ENCODE assay signal across 17 cellular contexts in the genomic region with DNA sequence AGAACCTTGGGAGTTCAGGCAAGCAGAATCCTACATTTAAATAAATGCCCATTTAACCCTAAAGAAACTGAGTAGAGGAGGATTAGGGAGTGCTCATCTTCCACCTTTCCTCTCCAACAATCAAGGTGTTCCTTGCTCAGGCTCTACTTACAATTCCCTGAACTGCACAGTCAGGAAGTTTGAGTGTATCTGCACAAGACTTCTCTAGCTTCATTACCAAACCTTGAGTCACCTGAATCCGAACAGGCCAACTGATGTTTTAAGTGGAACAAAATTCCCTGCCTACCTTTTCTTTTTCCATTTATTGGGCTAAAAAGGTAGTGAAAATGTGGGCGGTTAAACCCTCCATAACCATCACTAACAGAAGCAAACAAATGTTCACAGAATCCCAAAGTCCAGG.
DNase-seq lines count a peak whose midpoint lies in the region; ATAC-seq and TF ChIP-seq lines count a peak whose summit lies in the region.
"Had no signal": no experiment of that assay in that cellular context is flagged by ENCODE, and none has a peak within 500 bp of the region (broad histone marks: within the 10 kb centered on the region; RNA-seq: fewer than 3 reads in every experiment).

No MANE protein-coding gene starts in this region.

- H3K9me3 ChIP-seq in SJCRH30 (replicated peaks) (peaks cover 10% of the 10 kb centered on the region), esophagus muscularis mucosa (peaks cover 0 to 4% (median 4%) of the 10 kb centered on the region in 4 donors), spleen (peaks cover 0 to 9% (median 7%) of the 10 kb centered on the region in 8 donors)
- H3K9me3 ChIP-seq: pancreas had no signal

- TF ChIP-seq POLR2A in esophagus muscularis mucosa (IDR thresholded peaks at IDR 0.05; ENCODE audit: low read depth) (no peak), spleen (IDR thresholded peaks at IDR 0.05) (no peak)

- intact Hi-C loops in esophagus muscularis mucosa (cut with DNase I), result no loop called here
- intact Hi-C loops in spleen (cut with DNase I; ENCODE audit: low total_unique reads), result no loop called here
- intact Hi-C loops in activated T-helper 1 cell treated with anti-CD3 and anti-CD28 coated beads, Interleukin-12 subunit alpha, Interleukin-12 subunit beta, Interleukin-2, Interleukin-4 antibody, amounts not matched to agents 30 ng/mL and 10 ng/mL and 1 ng/mL, durations not matched to agents 14 hours and 24 hours and 36 hours (cut with micrococcal nuclease), result no loop called here

- WGBS in esophagus muscularis mucosa, result 95% methylated on average over 2 of the region's 2 CpGs
- 90 to 100% (median 92%) methylated on average over 2 of the region's 2 CpGs for WGBS in spleen, 5 donors

- peaks cover 54% of the 10 kb centered on the region for H3K36me3 Mint-ChIP-seq in activated T-cell treated with anti-CD3 and anti-CD28 coated beads, Interleukin-2, amount 50 U/mL, for 24 hours (ENCODE audit: low read depth)
- H3K36me3 Mint-ChIP-seq in activated T-cell treated with anti-CD3 and anti-CD28 coated beads, Interleukin-2, amount 50 U/mL, for 4 hours (ENCODE audit: insufficient read depth), result peaks cover 17% of the 10 kb centered on the region
- peaks cover 17% of the 10 kb centered on the region for H3K36me3 Mint-ChIP-seq in activated T-helper 1 cell treated with anti-CD3 and anti-CD28 coated beads, Interleukin-12 subunit alpha, Interleukin-12 subunit beta, Interleukin-2, Interleukin-4 antibody, amounts not matched to agents 30 ng/mL and 10 ng/mL and 1 ng/mL, durations not matched to agents 14 hours and 24 hours and 36 hours (ENCODE audit: low read depth)
- H3K36me3 Mint-ChIP-seq in nephron progenitor cell (ENCODE audit: low read depth), result peaks cover 8% of the 10 kb centered on the region

- no peaks in the 10 kb centered on the region for H3K27me3 Mint-ChIP-seq in activated T-cell treated with anti-CD3 and anti-CD28 coated beads, Interleukin-2, amount 50 U/mL, for 24 hours
- no peaks in the 10 kb centered on the region for H3K27me3 Mint-ChIP-seq in activated T-cell treated with anti-CD3 and anti-CD28 coated beads, Interleukin-2, amount 50 U/mL, for 4 hours (ENCODE audit: low read depth)
- no peaks in the 10 kb centered on the region for H3K27me3 Mint-ChIP-seq in activated T-helper 1 cell treated with anti-CD3 and anti-CD28 coated beads, Interleukin-12 subunit alpha, Interleukin-12 subunit beta, Interleukin-2, Interleukin-4 antibody, amounts not matched to agents 30 ng/mL and 10 ng/mL and 1 ng/mL, durations not matched to agents 14 hours and 24 hours and 36 hours (ENCODE audit: insufficient read depth)
- no peaks in the 10 kb centered on the region for H3K27me3 Mint-ChIP-seq in nephron progenitor cell (ENCODE audit: low read depth, poor library complexity)
- H3K27me3 Mint-ChIP-seq: activated naive CD8-positive, alpha-beta T cell treated with anti-CD3 and anti-CD28 coated beads, Interleukin-2, amount 10 ng/mL, durations not matched to agents 7 days and 5 days had no signal

- peaks cover 93% of the 10 kb centered on the region for H3K4me1 Mint-ChIP-seq in activated T-cell treated with anti-CD3 and anti-CD28 coated beads, Interleukin-2, amount 50 U/mL, for 24 hours (ENCODE audit: low read depth)
- H3K4me1 Mint-ChIP-seq in activated T-cell treated with anti-CD3 and anti-CD28 coated beads, Interleukin-2, amount 50 U/mL, for 4 hours (ENCODE audit: low read depth), result peaks cover 90% of the 10 kb centered on the region
- peaks cover 88% of the 10 kb centered on the region for H3K4me1 Mint-ChIP-seq in activated T-helper 1 cell treated with anti-CD3 and anti-CD28 coated beads, Interleukin-12 subunit alpha, Interleukin-12 subunit beta, Interleukin-2, Interleukin-4 antibody, amounts not matched to agents 30 ng/mL and 10 ng/mL and 1 ng/mL, durations not matched to agents 14 hours and 24 hours and 36 hours (ENCODE audit: low read depth)
- H3K4me1 Mint-ChIP-seq in nephron progenitor cell, result peaks cover 49% of the 10 kb centered on the region

- H3K4me3 Mint-ChIP-seq in activated T-cell treated with anti-CD3 and anti-CD28 coated beads, Interleukin-2, amount 50 U/mL, for 24 hours, result no peak overlapping the region
- no peak overlapping the region for H3K4me3 Mint-ChIP-seq in activated T-cell treated with anti-CD3 and anti-CD28 coated beads, Interleukin-2, amount 50 U/mL, for 4 hours
- H3K4me3 Mint-ChIP-seq in activated T-helper 1 cell treated with anti-CD3 and anti-CD28 coated beads, Interleukin-12 subunit alpha, Interleukin-12 subunit beta, Interleukin-2, Interleukin-4 antibody, amounts not matched to agents 30 ng/mL and 10 ng/mL and 1 ng/mL, durations not matched to agents 14 hours and 24 hours and 36 hours, result no peak overlapping the region
- H3K4me3 Mint-ChIP-seq in nephron progenitor cell, result no peak overlapping the region
- H3K4me3 Mint-ChIP-seq: activated naive CD8-positive, alpha-beta T cell treated with anti-CD3 and anti-CD28 coated beads, Interleukin-2, amount 10 ng/mL, durations not matched to agents 7 days and 5 days had no signal

- TF ChIP-seq CTCF in esophagus muscularis mucosa (IDR thresholded peaks at IDR 0.05), result no peak
- TF ChIP-seq CTCF in spleen (IDR thresholded peaks at IDR 0.05 in 8 of 11, conservative IDR thresholded peaks at IDR 0.05 in 3 of 11), result no peak
- TF ChIP-seq CTCF in nephron progenitor cell (IDR thresholded peaks at IDR 0.05), result no peak

- peaks cover 38% of the 10 kb centered on the region for H3K4me1 ChIP-seq in SJCRH30
- H3K4me1 ChIP-seq in esophagus muscularis mucosa, result peaks cover 71 to 80% (median 77%) of the 10 kb centered on the region in 4 donors
- H3K4me1 ChIP-seq in spleen, result peaks cover 48 to 88% (median 80%) of the 10 kb centered on the region in 6 donors

- peaks cover 30% of the 10 kb centered on the region for H3K36me3 ChIP-seq in SJCRH30
- no peaks in the 10 kb centered on the region for H3K36me3 ChIP-seq in esophagus muscularis mucosa
- H3K36me3 ChIP-seq in spleen, result no peaks in the 10 kb centered on the region
- H3K36me3 ChIP-seq: pancreas had no signal

- no peak for ATAC-seq in activated T-cell treated with anti-CD3 and anti-CD28 coated beads, Interleukin-2, amount 50 U/mL, for 4 hours
- no peak for ATAC-seq in HG03196 (IDR thresholded peaks at IDR 0.05; ENCODE audit: unreplicated experiment)
- ATAC-seq: A549, pancreas had no signal

- no peak overlapping the region for H3K4me3 ChIP-seq in SJCRH30
- no peak overlapping the region for H3K4me3 ChIP-seq in esophagus muscularis mucosa
- H3K4me3 ChIP-seq in spleen, result no peak overlapping the region
- H3K4me3 ChIP-seq: A549, pancreas, skin epidermis had no signal

- TF ChIP-seq EP300 in esophagus muscularis mucosa (IDR thresholded peaks at IDR 0.05), result no peak

- H3K27ac ChIP-seq in SJCRH30 (peak overlapping the region; percentile 96; the same call in 1 of the 2 replicates), esophagus muscularis mucosa (replicated peaks in 1 of 4) (peak overlapping the region in 2 of 4 donors; percentile 14 to 65), spleen (peak overlapping the region in 5 of 8 donors; percentile 77 to 82 (median 79))
- H3K27ac ChIP-seq: A549 had no signal

- H3K27ac Mint-ChIP-seq in activated T-cell treated with anti-CD3 and anti-CD28 coated beads, Interleukin-2, amount 50 U/mL, for 24 hours, result peak overlapping the region; percentile 82
- no peak overlapping the region for H3K27ac Mint-ChIP-seq in activated T-helper 1 cell treated with anti-CD3 and anti-CD28 coated beads, Interleukin-12 subunit alpha, Interleukin-12 subunit beta, Interleukin-2, Interleukin-4 antibody, amounts not matched to agents 30 ng/mL and 10 ng/mL and 1 ng/mL, durations not matched to agents 14 hours and 24 hours and 36 hours
- H3K27ac Mint-ChIP-seq in nephron progenitor cell, result no peak overlapping the region

- no peak for DNase-seq in activated T-cell treated with anti-CD3 and anti-CD28 coated beads, Interleukin-2, amount 50 U/mL, for 24 hours
- DNase-seq in activated T-cell treated with anti-CD3 and anti-CD28 coated beads, Interleukin-2, amount 50 U/mL, for 4 hours, result no peak
- DNase-seq in SJCRH30 (no peak), esophagus muscularis mucosa (ENCODE audit: extremely low spot score) (peak; percentile 42), spleen (no peak), nephron progenitor cell (no peak)
- DNase-seq in activated T-helper 1 cell treated with anti-CD3 and anti-CD28 coated beads, Interleukin-12 subunit alpha, Interleukin-12 subunit beta, Interleukin-2, Interleukin-4 antibody, amounts not matched to agents 30 ng/mL and 10 ng/mL and 1 ng/mL, durations not matched to agents 14 hours and 24 hours and 36 hours (ENCODE audit: low spot score), result no peak
- DNase-seq: activated CD4-positive, CD25-positive, alpha-beta regulatory T cell; activated naive CD8-positive, alpha-beta T cell treated with anti-CD3 and anti-CD28 coated beads, Interleukin-2, amount 10 ng/mL, durations not matched to agents 7 days and 5 days; COR-L47; hypothalamus; Kasumi-1; pancreas; T-helper 1 cell had no signal

- H3K27me3 ChIP-seq in SJCRH30, result no peaks in the 10 kb centered on the region
- H3K27me3 ChIP-seq in esophagus muscularis mucosa, result no peaks in the 10 kb centered on the region
- H3K27me3 ChIP-seq in spleen (replicated peaks in 1 of 7), result no peaks in the 10 kb centered on the region
- H3K27me3 ChIP-seq: pancreas had no signal

- H3K9me3 Mint-ChIP-seq in activated T-cell treated with anti-CD3 and anti-CD28 coated beads, Interleukin-2, amount 50 U/mL, for 24 hours, result peaks cover 7% of the 10 kb centered on the region
- H3K9me3 Mint-ChIP-seq in activated T-cell treated with anti-CD3 and anti-CD28 coated beads, Interleukin-2, amount 50 U/mL, for 4 hours, result peaks cover 7% of the 10 kb centered on the region
- H3K9me3 Mint-ChIP-seq in activated T-helper 1 cell treated with anti-CD3 and anti-CD28 coated beads, Interleukin-12 subunit alpha, Interleukin-12 subunit beta, Interleukin-2, Interleukin-4 antibody, amounts not matched to agents 30 ng/mL and 10 ng/mL and 1 ng/mL, durations not matched to agents 14 hours and 24 hours and 36 hours, result peaks cover 8% of the 10 kb centered on the region
- peaks cover 13% of the 10 kb centered on the region for H3K9me3 Mint-ChIP-seq in nephron progenitor cell
